ENCODE assay signal across 18 cellular contexts in genomic region chr3:171895890-171896289, GRCh38. TPM values are rescaled to one million over a fixed set of nuclear protein-coding genes. Genes with fewer than 3 reads are reported as not detected.
A peak's percentile ranks its signal among the peaks of the same experiment; 100 is the strongest.
DNase-seq lines count a peak whose midpoint lies in the region; ATAC-seq, FAIRE-seq and TF ChIP-seq lines count a peak whose summit lies in the region.
"Had no signal": no experiment of that assay in that cellular context is flagged by ENCODE, and none has a peak within 500 bp of the region (broad histone marks: within the 10 kb centered on the region; RNA-seq: fewer than 3 reads in every experiment).

No MANE protein-coding gene starts in this region.

- H3K9me3 Mint-ChIP-seq in GM23338 (no peaks in the 10 kb centered on the region), nephron progenitor cell (no peaks in the 10 kb centered on the region)

- H3K27me3 ChIP-seq in GM23338 (ENCODE audit: insufficient read depth), result no peaks in the 10 kb centered on the region
- H3K27me3 ChIP-seq: BLaER1 treated with 17β-estradiol and CSF1 and Interleukin-3, amounts not matched to agents 10 nM and 100 nM had no signal

- H3K79me2 ChIP-seq in GM23338 (replicated peaks; ENCODE audit: insufficient read depth), result no peaks in the 10 kb centered on the region

- no peak overlapping the region for H3K4me2 ChIP-seq in GM23338
- H3K4me2 ChIP-seq: BLaER1 treated with 17β-estradiol and CSF1 and Interleukin-3, amounts not matched to agents 10 nM and 100 nM had no signal

- H3K36me3 ChIP-seq in GM23338 (ENCODE audit: insufficient read depth), result no peaks in the 10 kb centered on the region
- H3K36me3 ChIP-seq: BLaER1 treated with 17β-estradiol and CSF1 and Interleukin-3, amounts not matched to agents 10 nM and 100 nM had no signal

- peaks cover 6% of the 10 kb centered on the region for H3K9me2 ChIP-seq in GM23338 (ENCODE audit: insufficient read depth)

- H3K4me3 ChIP-seq in GM23338, result no peak overlapping the region
- H3K4me3 ChIP-seq: BLaER1 treated with 17β-estradiol and CSF1 and Interleukin-3, amounts not matched to agents 10 nM and 100 nM; GM23248 had no signal

- peaks cover 18% of the 10 kb centered on the region for H3K4me1 Mint-ChIP-seq in GM23338
- peaks cover 72% of the 10 kb centered on the region for H3K4me1 Mint-ChIP-seq in nephron progenitor cell
- H3K4me1 Mint-ChIP-seq: CD4-positive, CD25-positive, alpha-beta regulatory T cell had no signal

- H3K4me1 ChIP-seq in GM23338 (ENCODE audit: insufficient read depth), result 0 out of 2 replicates have a peak, but pooled peaks cover 9% of the 10 kb centered on the region
- H3K4me1 ChIP-seq: BLaER1 treated with 17β-estradiol and CSF1 and Interleukin-3, amounts not matched to agents 10 nM and 100 nM had no signal

- DNase-seq in GM23338 (ENCODE audit: low spot score) (no peak), foreskin melanocyte (peak; percentile 48), nephron progenitor cell (no peak), nucleus accumbens (lab: John Stamatoyannopoulos, UW) (no peak), SKM-1 treated with dmso at 0.1 percent for 144 hours (lab: John Stamatoyannopoulos, UW; ENCODE audit: unreplicated experiment) (no peak), islet precursor cell (no peak), GDM1 (lab: John Stamatoyannopoulos, UW) (no peak)
- DNase-seq: ACHN; Calu3; CD4-positive, CD25-positive, alpha-beta regulatory T cell; DMS79; GM23248; H7 had no signal

- no peak for TF ChIP-seq CTCF in GM23338 (conservative IDR thresholded peaks at IDR 0.05; ENCODE audit: low read depth in 2 of 2)
- no peak for TF ChIP-seq CTCF in nephron progenitor cell (IDR thresholded peaks at IDR 0.05)

- no peaks in the 10 kb centered on the region for H4K20me1 ChIP-seq in GM23338 (replicated peaks; ENCODE audit: insufficient read depth)
- H4K20me1 ChIP-seq: BLaER1 treated with 17β-estradiol and CSF1 and Interleukin-3, amounts not matched to agents 10 nM and 100 nM had no signal

- H3K4me3 Mint-ChIP-seq in GM23338 (no peak overlapping the region), nephron progenitor cell (no peak overlapping the region)
- H3K4me3 Mint-ChIP-seq: CD4-positive, CD25-positive, alpha-beta regulatory T cell had no signal

- H2AFZ ChIP-seq in GM23338, result peak overlapping the region; percentile 54; the same call in 1 of the 2 replicates
- H2AFZ ChIP-seq: GM23248 had no signal

- H3K27ac ChIP-seq in GM23338 (ENCODE audit: low read depth), result no peak overlapping the region
- H3K27ac ChIP-seq: BLaER1 treated with 17β-estradiol and CSF1 and Interleukin-3, amounts not matched to agents 10 nM and 100 nM; GM23248 had no signal

- no peak for ATAC-seq in GM23338

- H3K36me3 Mint-ChIP-seq in GM23338 (ENCODE audit: low read depth) (no peaks in the 10 kb centered on the region), nephron progenitor cell (ENCODE audit: low read depth) (peaks cover 5% of the 10 kb centered on the region)
- H3K36me3 Mint-ChIP-seq: CD4-positive, CD25-positive, alpha-beta regulatory T cell had no signal

- FAIRE-seq in TTC549 (lab: Jason Lieb, UNC), result peak; percentile 88
- FAIRE-seq: GM12892, GM19239 had no signal

- H3F3A ChIP-seq in GM23338 (replicated peaks; ENCODE audit: low read depth), result no peaks in the 10 kb centered on the region

- H3K27ac Mint-ChIP-seq in GM23338 (no peak overlapping the region), nephron progenitor cell (peak overlapping the region; percentile 33)
- H3K27ac Mint-ChIP-seq: CD4-positive, CD25-positive, alpha-beta regulatory T cell had no signal

- H3K27me3 Mint-ChIP-seq in GM23338 (ENCODE audit: insufficient read depth, low read depth, poor library complexity) (peaks cover 2% of the 10 kb centered on the region), nephron progenitor cell (ENCODE audit: low read depth, poor library complexity) (no peaks in the 10 kb centered on the region)

TF ChIP-seq in GM23338, 12 proteins besides CTCF, POLR2A, EP300 and RAD21 (continues in another document):
- TF ChIP-seq POLR2AphosphoS5 (IDR thresholded peaks at IDR 0.05; ENCODE audit: low read depth) (no peak), CREB1 (CRISPR knock-in tag; IDR thresholded peaks at IDR 0.05; ENCODE audit: low read depth) (no peak), JUNB (IDR thresholded peaks at IDR 0.05; ENCODE audit: unreplicated experiment) (no peak), ZNF331 (CRISPR knock-in tag; IDR thresholded peaks at IDR 0.05; ENCODE audit: low read depth) (no peak), EZH2phosphoT487 (IDR thresholded peaks at IDR 0.05; ENCODE audit: unreplicated experiment) (no peak), ETS1 (IDR thresholded peaks at IDR 0.05) (no peak)
- TF ChIP-seq, protein P1, sequence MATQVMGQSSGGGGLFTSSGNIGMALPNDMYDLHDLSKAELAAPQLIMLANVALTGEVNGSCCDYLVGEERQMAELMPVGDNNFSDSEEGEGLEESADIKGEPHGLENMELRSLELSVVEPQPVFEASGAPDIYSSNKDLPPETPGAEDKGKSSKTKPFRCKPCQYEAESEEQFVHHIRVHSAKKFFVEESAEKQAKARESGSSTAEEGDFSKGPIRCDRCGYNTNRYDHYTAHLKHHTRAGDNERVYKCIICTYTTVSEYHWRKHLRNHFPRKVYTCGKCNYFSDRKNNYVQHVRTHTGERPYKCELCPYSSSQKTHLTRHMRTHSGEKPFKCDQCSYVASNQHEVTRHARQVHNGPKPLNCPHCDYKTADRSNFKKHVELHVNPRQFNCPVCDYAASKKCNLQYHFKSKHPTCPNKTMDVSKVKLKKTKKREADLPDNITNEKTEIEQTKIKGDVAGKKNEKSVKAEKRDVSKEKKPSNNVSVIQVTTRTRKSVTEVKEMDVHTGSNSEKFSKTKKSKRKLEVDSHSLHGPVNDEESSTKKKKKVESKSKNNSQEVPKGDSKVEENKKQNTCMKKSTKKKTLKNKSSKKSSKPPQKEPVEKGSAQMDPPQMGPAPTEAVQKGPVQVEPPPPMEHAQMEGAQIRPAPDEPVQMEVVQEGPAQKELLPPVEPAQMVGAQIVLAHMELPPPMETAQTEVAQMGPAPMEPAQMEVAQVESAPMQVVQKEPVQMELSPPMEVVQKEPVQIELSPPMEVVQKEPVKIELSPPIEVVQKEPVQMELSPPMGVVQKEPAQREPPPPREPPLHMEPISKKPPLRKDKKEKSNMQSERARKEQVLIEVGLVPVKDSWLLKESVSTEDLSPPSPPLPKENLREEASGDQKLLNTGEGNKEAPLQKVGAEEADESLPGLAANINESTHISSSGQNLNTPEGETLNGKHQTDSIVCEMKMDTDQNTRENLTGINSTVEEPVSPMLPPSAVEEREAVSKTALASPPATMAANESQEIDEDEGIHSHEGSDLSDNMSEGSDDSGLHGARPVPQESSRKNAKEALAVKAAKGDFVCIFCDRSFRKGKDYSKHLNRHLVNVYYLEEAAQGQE (IDR thresholded peaks at IDR 0.05; ENCODE audit: unreplicated experiment), result no peak

RNA-seq across cellular contexts. Expression of gene TMEM212, which starts 52.7 kb away (rescaled TPM):
- not detected in 2 replicates for total RNA-seq in GM23338 (2014; rRNA removed; shearing (Covaris generic))
- not detected in 2 replicates for polyA plus RNA-seq in GM23338 (2016; fragmentation: Nextera tagmentation; extraction: Ambion mirVana)
- total RNA-seq: A172; Calu3; CD4-positive, CD25-positive, alpha-beta regulatory T cell; GM23248; H7 had no signal
- polyA plus RNA-seq: CD4-positive, CD25-positive, alpha-beta regulatory T cell; GM23248 had no signal
